In the genomic region with DNA sequence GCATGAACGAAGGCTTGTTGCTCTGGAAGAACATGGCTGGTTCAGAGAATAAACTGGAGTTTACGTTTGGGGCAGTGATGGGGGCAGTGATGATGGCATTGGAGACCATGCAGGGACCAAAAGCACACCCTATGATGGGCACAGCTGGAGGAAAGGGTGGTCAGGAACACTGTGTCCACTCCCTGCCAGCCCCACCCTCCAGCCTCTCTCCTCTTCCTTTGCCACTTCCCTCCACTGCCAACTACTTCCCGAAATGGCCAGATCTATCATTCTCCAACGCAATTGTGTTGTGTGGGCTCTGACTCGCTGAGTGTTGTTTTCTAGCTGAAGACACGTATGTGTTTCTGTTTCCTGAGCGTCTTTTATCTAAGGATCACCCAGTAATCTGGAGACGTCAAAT, we compare ENCODE assay signal across 1 cellular context.
TF ChIP-seq lines count a peak whose summit lies in the region.

No MANE protein-coding gene starts in this region.

TF ChIP-seq in endothelial cell of umbilical vein, 7 proteins besides CTCF, POLR2A, EP300 and RAD21 (continued from another document):
- TF ChIP-seq JUN (IDR thresholded peaks at IDR 0.05; ENCODE audit: borderline replicate concordance, insufficient read depth, insufficient read length, low read depth): no peak
- no peak for TF ChIP-seq FOS (IDR thresholded peaks at IDR 0.05; ENCODE audit: borderline replicate concordance, insufficient read depth, low read length)
